ENCODE assay signal across 19 cellular contexts in genomic region chr15:33374181-33375006, GRCh38.
"Had no signal": no experiment of that assay in that cellular context is flagged by ENCODE, and none has a peak within 500 bp of the region (broad histone marks: within the 10 kb centered on the region; RNA-seq: fewer than 3 reads in every experiment).

No MANE protein-coding gene starts in this region.

- H3K4me1 ChIP-seq: adrenal gland, left lung, testis had no signal

- DNase-seq: activated CD4-positive, alpha-beta T cell treated with anti-CD3 and anti-CD28 coated beads for 1 hour; activated CD8-positive, alpha-beta memory T cell treated with anti-CD3 and anti-CD28 coated beads for 24 hours; activated CD8-positive, alpha-beta memory T cell treated with anti-CD3 and anti-CD28 coated beads, Interleukin-2, amount 50 U/mL, for 48 hours; activated effector memory CD4-positive, alpha-beta T cell treated with Interleukin-2 at 50 U/mL for 16 hours; activated T-cell treated with anti-CD3 and anti-CD28 coated beads, Interleukin-2, amount 50 U/mL, for 48 hours; adrenal gland; dermis blood vessel endothelial cell; effector memory CD4-positive, alpha-beta T cell; foreskin melanocyte; left lung; stimulated activated CD4-positive, alpha-beta T cell treated with anti-CD3 and anti-CD28 coated beads, Interleukin-15, amount 100 ng/mL, for 24 hours; stimulated activated CD4-positive, alpha-beta T cell treated with anti-CD3 and anti-CD28 coated beads, Interleukin-2, amount 100 ng/mL, for 48 hours; stimulated activated naive CD8-positive, alpha-beta T cell treated with anti-CD3 and anti-CD28 coated beads, Interleukin-15, amount 100 ng/mL, for 72 hours; SW 1271; T-helper 2 cell; testis; WERI-Rb-1 had no signal

- H3K27me3 ChIP-seq: adrenal gland, left lung, testis had no signal

- H3K27ac ChIP-seq: adrenal gland, left lung, skin epidermis, testis, WERI-Rb-1 had no signal

- H3K9me3 ChIP-seq: adrenal gland, left lung, testis had no signal

- H3K36me3 ChIP-seq: adrenal gland, left lung, WERI-Rb-1 had no signal

- H3K4me3 ChIP-seq: adrenal gland, left lung, skin epidermis, testis had no signal

- ATAC-seq: activated naive CD4-positive, alpha-beta T cell treated with anti-CD3 and anti-CD28 coated beads, Interleukin-2, amount 50 U/mL, for 72 hours; left lung; stimulated activated naive CD8-positive, alpha-beta T cell treated with anti-CD3 and anti-CD28 coated beads, Interleukin-15, amount 100 ng/mL, for 72 hours had no signal
